23 cellular contexts compared by ENCODE assay signal in the genomic region with DNA sequence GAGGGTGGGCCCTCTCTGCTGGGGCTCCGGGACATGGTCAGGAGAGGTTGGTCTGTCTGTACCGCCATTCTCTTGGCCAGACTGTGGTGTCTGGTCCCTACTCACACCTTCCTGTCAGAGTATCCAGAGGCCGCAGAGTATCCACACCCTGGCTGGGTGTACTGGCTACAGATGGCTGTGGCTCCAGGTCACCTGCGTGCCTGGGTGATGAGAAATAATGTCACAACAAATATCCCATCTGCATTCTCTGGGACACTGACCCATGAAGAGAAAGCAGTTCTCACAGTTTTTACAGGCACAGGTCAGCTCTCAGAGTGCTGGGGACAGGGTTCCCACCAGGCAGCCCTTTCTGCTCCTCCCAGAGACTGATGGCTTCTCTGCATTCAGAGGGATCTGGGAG. TPM values are rescaled to one million over a fixed set of nuclear protein-coding genes. Genes with fewer than 3 reads are reported as not detected.
DNase-seq lines count a peak whose midpoint lies in the region; ATAC-seq, FAIRE-seq and TF ChIP-seq lines count a peak whose summit lies in the region.
"Had no signal": no experiment of that assay in that cellular context is flagged by ENCODE, and none has a peak within 500 bp of the region (broad histone marks: within the 10 kb centered on the region; RNA-seq: fewer than 3 reads in every experiment).

No MANE protein-coding gene starts in this region.

- H4K20me1 ChIP-seq in OCI-LY1 (ENCODE audit: insufficient read depth, low read length) (no peaks in the 10 kb centered on the region), H1 (replicated peaks in 1 of 2; ENCODE audit: control insufficient read depth in 1 of 2, insufficient read depth in 2 of 2, low read length in 2 of 2) (peaks cover 0 to 5% of the 10 kb centered on the region in 2 experiments)

- CTCF ChIA-PET in H1 (lab: Charles Lee; ENCODE audit: partially characterized antibody), result interaction anchor here (1.0 to 3.4 kb wide), 13 partner anchors 8 to 134 kb away, joined by 3 to 23 read pairs (median 4); no protein-coding TSS in a partner anchor
- CTCF ChIA-PET in activated CD4-positive, alpha-beta memory T cell treated with anti-CD3 and anti-CD28 coated beads for 36 hours (lab: Charles Lee), result interaction anchor here (0.6 to 2.5 kb wide), 5 partner anchors 32 to 111 kb away, joined by 3 to 16 read pairs (median 4); no protein-coding TSS in a partner anchor

- H3K9me2 ChIP-seq in OCI-LY1 (ENCODE audit: low read depth, low read length), result no peaks in the 10 kb centered on the region

- no peak overlapping the region for H3K4me3 ChIP-seq in OCI-LY1 (ENCODE audit: low read depth, low read length, poor library complexity, severe bottlenecking)
- H3K4me3 ChIP-seq in H1 (ENCODE audit: extremely low read depth in 1 of 4, insufficient read depth in 2 of 4, low read depth in 3 of 4, low read length in 4 of 4), result no peak overlapping the region
- H3K4me3 ChIP-seq: BLaER1, GM12878, GM23248 had no signal

- peaks cover 3% of the 10 kb centered on the region; the same call in 1 of the 2 replicates for H3K23me2 ChIP-seq in H1 (ENCODE audit: low read depth, low read length)

- H3K9ac ChIP-seq in OCI-LY1 (ENCODE audit: low read length) (peak overlapping the region; percentile 39), H1 (replicated peaks in 1 of 4; ENCODE audit: extremely low read depth in 1 of 4, low read depth in 3 of 4, low read length in 3 of 4) (no peak overlapping the region)
- H3K9ac ChIP-seq: BLaER1, GM23248 had no signal

- H3K36me3 ChIP-seq in OCI-LY1 (ENCODE audit: insufficient read depth, low read length), result no peaks in the 10 kb centered on the region
- H3K36me3 ChIP-seq in H1 (ENCODE audit: control insufficient read depth in 2 of 4, insufficient read depth in 4 of 4, low read length in 3 of 4), result no peaks in the 10 kb centered on the region

- H3K36me3 Mint-ChIP-seq in activated CD4-positive, alpha-beta memory T cell treated with anti-CD3 and anti-CD28 coated beads for 36 hours, result no peaks in the 10 kb centered on the region
- H3K36me3 Mint-ChIP-seq: CD8-positive, alpha-beta memory T cell had no signal

- H3K56ac ChIP-seq in H1 (replicated peaks; ENCODE audit: insufficient read length, low read depth, low read length), result no peak overlapping the region

- no peak overlapping the region for H2BK20ac ChIP-seq in H1 (ENCODE audit: low read length)

- no peak overlapping the region for H2BK15ac ChIP-seq in H1 (ENCODE audit: low read length)

- H3K9me3 Mint-ChIP-seq in activated CD4-positive, alpha-beta memory T cell treated with anti-CD3 and anti-CD28 coated beads for 36 hours, result no peaks in the 10 kb centered on the region
- H3K9me3 Mint-ChIP-seq: CD4-positive, CD25-positive, alpha-beta regulatory T cell; CD8-positive, alpha-beta memory T cell; H9 had no signal

- no peak overlapping the region for H2BK120ac ChIP-seq in H1 (replicated peaks; ENCODE audit: low read depth, low read length)

- H4K8ac ChIP-seq in H1 (ENCODE audit: extremely low read depth, insufficient read depth, low read length), result no peak overlapping the region; the same call in 1 of the 2 replicates

- H3K27me3 ChIP-seq in OCI-LY1 (ENCODE audit: insufficient read depth, low read length), result no peaks in the 10 kb centered on the region
- no peaks in the 10 kb centered on the region; a peak in 1 of 7 replicates for H3K27me3 ChIP-seq in H1 (replicated peaks in 1 of 4; ENCODE audit: control insufficient read depth in 3 of 4, extremely low read depth in 1 of 4, insufficient read depth in 3 of 4, low read length in 3 of 4)
- H3K27me3 ChIP-seq: BLaER1 had no signal

- H3K4me1 ChIP-seq in OCI-LY1 (ENCODE audit: insufficient read depth, low read length, severe bottlenecking) (peaks cover 86% of the 10 kb centered on the region), H1 (replicated peaks in 1 of 4; ENCODE audit: control insufficient read depth in 3 of 4, insufficient read depth in 4 of 4, low read length in 3 of 4) (peaks cover 0 to under 1% (median 0%) of the 10 kb centered on the region in 4 experiments; a peak in 1 of 7 replicates)

- H2AK5ac ChIP-seq in H1 (ENCODE audit: low read depth, low read length), result no peak overlapping the region

- peaks cover 7% of the 10 kb centered on the region for H3K4me1 Mint-ChIP-seq in activated CD4-positive, alpha-beta memory T cell treated with anti-CD3 and anti-CD28 coated beads for 36 hours (ENCODE audit: low read depth)

- H4K91ac ChIP-seq in H1 (replicated peaks; ENCODE audit: insufficient read length, low read length), result no peak overlapping the region

- no peak for FAIRE-seq in H1 (lab: Jason Lieb, UNC)
- FAIRE-seq in GM19239 (lab: Jason Lieb, UNC), result no peak
- FAIRE-seq: D721Med, GM12878 had no signal

- WGBS in H1 (ENCODE audit: extremely low coverage in 1 of 2, insufficient coverage in 1 of 2, insufficient read length in 1 of 2, insufficient replicate concordance in 2 of 2, low coverage in 1 of 2, low lambda C conversion rate in 2 of 2, missing lambda C conversion rate in 1 of 2), 2 experiments, result 92% methylated on average over 4 of the region's 4 CpGs; no CpG with 5 or more reads in 1 of the 2 experiments

- H4K5ac ChIP-seq in H1 (ENCODE audit: insufficient read length, low read depth, low read length), result no peak overlapping the region

- H3K27ac ChIP-seq in OCI-LY1 (ENCODE audit: low read depth, low read length, poor library complexity, severe bottlenecking), result peak overlapping the region; percentile 95
- peak overlapping the region; percentile 93 for H3K27ac ChIP-seq in caudate nucleus (ENCODE audit: low read depth, low read length)
- H3K27ac ChIP-seq in H1 (ENCODE audit: low read depth, low read length), result no peak overlapping the region
- H3K27ac ChIP-seq in temporal lobe (ENCODE audit: low read depth, low read length), result peak overlapping the region; percentile 47
- H3K27ac ChIP-seq: BLaER1, C4-2B, GM23248 had no signal

- no peak overlapping the region for H2BK12ac ChIP-seq in H1 (ENCODE audit: low read depth, low read length)

- POLR2A ChIA-PET in H1 (lab: Charles Lee; ENCODE audit: partially characterized antibody), result interaction anchor here (1.7 kb wide), 1 partner anchor 15 kb away, joined by 3 read pairs; no protein-coding TSS in a partner anchor
- POLR2A ChIA-PET in activated CD4-positive, alpha-beta memory T cell treated with anti-CD3 and anti-CD28 coated beads for 36 hours (lab: Charles Lee), result no interaction called here

- no peak overlapping the region for H3K4me3 Mint-ChIP-seq in activated CD4-positive, alpha-beta memory T cell treated with anti-CD3 and anti-CD28 coated beads for 36 hours
- H3K4me3 Mint-ChIP-seq: CD4-positive, CD25-positive, alpha-beta regulatory T cell; CD8-positive, alpha-beta memory T cell; H9 had no signal

- no peaks in the 10 kb centered on the region for H3K79me1 ChIP-seq in H1 (ENCODE audit: low read depth, low read length)

- H3K23ac ChIP-seq in H1 (ENCODE audit: insufficient read length), result no peak overlapping the region

- H3K4ac ChIP-seq in H1 (replicated peaks; ENCODE audit: insufficient read length, low read depth, low read length), result peak overlapping the region; percentile 5

- DNase-seq in caudate nucleus (lab: John Stamatoyannopoulos, UW) (no peak), H1 (ENCODE audit: low read depth in 1 of 2, low spot score in 2 of 2) (no peak), GM19239 (ENCODE audit: insufficient read length, low spot score) (no peak)
- no peak for DNase-seq in activated CD4-positive, alpha-beta memory T cell treated with anti-CD3 and anti-CD28 coated beads for 36 hours
- DNase-seq: CD4-positive, CD25-positive, alpha-beta regulatory T cell; CD8-positive, alpha-beta memory T cell; DMS 273 treated with DMSO at 0.1 percent for 48 hours; DMS79; EL; GDM1; GM23248; H9 had no signal

- H3K79me2 ChIP-seq in OCI-LY1 (ENCODE audit: insufficient read depth, low read length) (no peaks in the 10 kb centered on the region), H1 (ENCODE audit: control insufficient read depth in 1 of 2, insufficient read depth in 2 of 2, low read length in 2 of 2) (no peaks in the 10 kb centered on the region)

- intact Hi-C loops in activated CD4-positive, alpha-beta memory T cell treated with anti-CD3 and anti-CD28 coated beads for 36 hours (cut with micrococcal nuclease), result no loop called here

- no peak overlapping the region for H3K14ac ChIP-seq in H1 (ENCODE audit: insufficient read length)

- no peak for TF ChIP-seq EP300 in H1 (IDR thresholded peaks at IDR 0.05; ENCODE audit: borderline replicate concordance in 1 of 2, low read depth in 2 of 2, low read length in 2 of 2)

- no peak overlapping the region for H2AFZ ChIP-seq in OCI-LY1 (ENCODE audit: low read length)
- no peak overlapping the region for H2AFZ ChIP-seq in H1 (ENCODE audit: low read length)
- H2AFZ ChIP-seq: GM23248 had no signal

- TF ChIP-seq CTCF in OCI-LY1 (IDR thresholded peaks at IDR 0.05; ENCODE audit: low read length), result no peak
- TF ChIP-seq CTCF in H1 (IDR thresholded peaks at IDR 0.05; ENCODE audit: control extremely low read depth in 1 of 3, insufficient read depth in 1 of 3, low read depth in 1 of 3, low read length in 3 of 3), result no peak

- no peak overlapping the region for H3K27ac Mint-ChIP-seq in activated CD4-positive, alpha-beta memory T cell treated with anti-CD3 and anti-CD28 coated beads for 36 hours

- H3K4me2 ChIP-seq in OCI-LY1 (ENCODE audit: low read length) (peak overlapping the region; percentile 54; the same call in 1 of the 2 replicates), H1 (ENCODE audit: insufficient read depth in 1 of 2, low read depth in 2 of 2, low read length in 2 of 2) (no peak overlapping the region)
- H3K4me2 ChIP-seq: BLaER1 had no signal

- no peak for TF ChIP-seq RAD21 in H1 (IDR thresholded peaks at IDR 0.05 in 1 of 2, conservative IDR thresholded peaks at IDR 0.05 in 1 of 2; ENCODE audit: low read depth in 2 of 2, low read length in 2 of 2)

- ATAC-seq in HG03095 (IDR thresholded peaks at IDR 0.05; ENCODE audit: unreplicated experiment), result no peak
- ATAC-seq: GM12878, HCT116 had no signal

- H3K9me3 ChIP-seq in OCI-LY1 (ENCODE audit: low read length), result no peaks in the 10 kb centered on the region
- H3K9me3 ChIP-seq in H1 (ENCODE audit: insufficient read depth in 2 of 2, low read depth in 1 of 2, low read length in 1 of 2), result no peaks in the 10 kb centered on the region
- H3K9me3 ChIP-seq: BLaER1 had no signal

- no peaks in the 10 kb centered on the region for H3K27me3 Mint-ChIP-seq in activated CD4-positive, alpha-beta memory T cell treated with anti-CD3 and anti-CD28 coated beads for 36 hours
- H3K27me3 Mint-ChIP-seq: CD4-positive, CD25-positive, alpha-beta regulatory T cell; CD8-positive, alpha-beta memory T cell had no signal

- no peak overlapping the region for H3K18ac ChIP-seq in H1 (ENCODE audit: extremely low read depth, low read length)

- no peaks in the 10 kb centered on the region for H3F3A ChIP-seq in OCI-LY1 (ENCODE audit: insufficient read depth, low read length)

- H2BK5ac ChIP-seq in H1 (ENCODE audit: low read depth, low read length), result no peak overlapping the region

- TF ChIP-seq POLR2A in H1 (IDR thresholded peaks at IDR 0.05; ENCODE audit: control extremely low read depth in 1 of 2, low read depth in 2 of 2, low read length in 2 of 2), result no peak

RNA-seq across cellular contexts. Expression of gene ABCG1, which starts 37.4 kb away (rescaled TPM):
- 4.0 TPM in 2 replicates for total RNA-seq in H1 (2021; fragmentation: NEBNext Ultra II Directional; extraction: Animal tissue kit (Norgen Biotek cat#: 25700))
- 2.1 and 3.8 TPM in 2 replicates for polyA plus RNA-seq in H1 (2011; rRNA removed)
- polyA plus RNA-seq in H1 (2011; cell fraction: cytosol; rRNA removed), result 2.6 TPM
- polyA plus RNA-seq in H1 (2011; cell fraction: nucleus; rRNA removed), result 5.8 TPM
- polyA plus RNA-seq in H1 (2012, experiment 1 of 2), result 1.7 to 2.7 TPM (median 2.3 TPM) in 4 replicates
- 2.4 TPM for polyA plus RNA-seq in H1 (2012, experiment 2 of 2)
- polyA plus RNA-seq in H1 (2013, experiment 1 of 2), result 1.4 TPM
- 1.3 TPM for polyA plus RNA-seq in H1 (2013, experiment 2 of 2)
- 3.7 and 4.0 TPM in 2 replicates for polyA minus RNA-seq in H1 (2011; rRNA and poly(A)+ RNA removed)
- polyA minus RNA-seq in H1 (2011; cell fraction: cytosol; rRNA and poly(A)+ RNA removed), result 2.9 TPM
- polyA minus RNA-seq in H1 (2011; cell fraction: nucleus; rRNA and poly(A)+ RNA removed), result 3.6 TPM
- total RNA-seq in temporal lobe, result 15.0 TPM
- 10 to 100 TPM; 22.2 to 24.6 TPM for total RNA-seq in activated CD4-positive, alpha-beta memory T cell treated with anti-CD3 and anti-CD28 coated beads for 36 hours
- total RNA-seq: GM23248 had no signal

RNA-seq across cellular contexts. Expression of gene TFF3, which starts 58.9 kb away (rescaled TPM):
- total RNA-seq in H1 (2021; fragmentation: NEBNext Ultra II Directional; extraction: Animal tissue kit (Norgen Biotek cat#: 25700)), result 1.7 TPM in 1 of 2 replicates, not detected in the other
- 4.1 and 6.7 TPM in 2 replicates for polyA plus RNA-seq in H1 (2011; rRNA removed)
- polyA plus RNA-seq in H1 (2011; cell fraction: cytosol; rRNA removed), result 2.8 TPM
- 2.2 TPM for polyA plus RNA-seq in H1 (2011; cell fraction: nucleus; rRNA removed)
- polyA plus RNA-seq in H1 (2012, experiment 1 of 2), result 1.2 to 4.3 TPM (median 2.0 TPM) in 4 replicates
- 8.3 TPM for polyA plus RNA-seq in H1 (2012, experiment 2 of 2)
- 2.6 TPM for polyA plus RNA-seq in H1 (2013, experiment 1 of 2)
- 2.0 TPM for polyA plus RNA-seq in H1 (2013, experiment 2 of 2)
- 0.41 TPM in 1 of 2 replicates, not detected in the other for polyA minus RNA-seq in H1 (2011; rRNA and poly(A)+ RNA removed)
- polyA minus RNA-seq in H1 (2011; cell fraction: cytosol; rRNA and poly(A)+ RNA removed), result not detected
- not detected for polyA minus RNA-seq in H1 (2011; cell fraction: nucleus; rRNA and poly(A)+ RNA removed)
- not detected for total RNA-seq in temporal lobe
- not detected for total RNA-seq in activated CD4-positive, alpha-beta memory T cell treated with anti-CD3 and anti-CD28 coated beads for 36 hours
- total RNA-seq: A172; A673; CD4-positive, CD25-positive, alpha-beta regulatory T cell; CD8-positive, alpha-beta memory T cell; GM12878; GM23248; H4 had no signal
- polyA plus RNA-seq: CD4-positive, CD25-positive, alpha-beta regulatory T cell; CD8-positive, alpha-beta memory T cell; GM12878; GM23248 had no signal
